In genomic region chr14:99881011-99881410, GRCh38 we compare ENCODE assay signal across 17 cellular contexts.
DNase-seq lines count a peak whose midpoint lies in the region; ATAC-seq and TF ChIP-seq lines count a peak whose summit lies in the region.
"Had no signal": no experiment of that assay in that cellular context is flagged by ENCODE, and none has a peak within 500 bp of the region (broad histone marks: within the 10 kb centered on the region; RNA-seq: fewer than 3 reads in every experiment).

No MANE protein-coding gene starts in this region.

- intact Hi-C loops in IMR-90 (cut with micrococcal nuclease): no loop called here

- no peak overlapping the region for H3K4ac ChIP-seq in IMR-90 (ENCODE audit: low read depth, low read length)

- H3K27me3 ChIP-seq in IMR-90 (ENCODE audit: control insufficient read depth, insufficient read depth, low read length): no peaks in the 10 kb centered on the region
- H3K27me3 ChIP-seq: body of pancreas, pancreas had no signal

- peak overlapping the region; percentile 10; the same call in 1 of the 2 replicates for H3K27ac ChIP-seq in IMR-90 (ENCODE audit: insufficient read depth, low read length)
- H3K27ac ChIP-seq: A549 had no signal

- H2BK20ac ChIP-seq in IMR-90 (ENCODE audit: low read depth, low read length): no peak overlapping the region

- no peak overlapping the region for H3K56ac ChIP-seq in IMR-90 (ENCODE audit: extremely low read depth, insufficient read depth, low read length)

- DNase-seq in AG08395 (ENCODE audit: low spot score) (peak; percentile 52), IMR-90 (peak; percentile 35), fibroblast of peridontal ligament (ENCODE audit: extremely low read depth) (peak; percentile 41), occipital lobe (lab: John Stamatoyannopoulos, UW) (peak; percentile 41), NCI-H2171 (lab: John Stamatoyannopoulos, UW) (no peak), NCI-H128 (lab: John Stamatoyannopoulos, UW; ENCODE audit: unreplicated experiment) (no peak), NCI-H2107 (lab: John Stamatoyannopoulos, UW) (no peak)
- DNase-seq: activated B cell treated with CpG ODN at 0.5 μM for 24 hours; activated effector memory CD4-positive, alpha-beta T cell treated with anti-CD3 and anti-CD28 coated beads, Interleukin-2, amount 50 U/mL, for 16 hours; body of pancreas; CD8-positive, alpha-beta T cell; NCI-H1436; pancreas; stimulated activated naive CD4-positive, alpha-beta T cell had no signal

- peaks cover 5% of the 10 kb centered on the region for H3K9me1 ChIP-seq in IMR-90 (ENCODE audit: insufficient read depth, low read length)

- no peak overlapping the region for H2BK120ac ChIP-seq in IMR-90 (ENCODE audit: low read depth, low read length)

- POLR2A ChIA-PET in IMR-90 (lab: Charles Lee; ENCODE audit: unreplicated experiment): no interaction called here

- no peaks in the 10 kb centered on the region for H3K9me3 ChIP-seq in IMR-90 (ENCODE audit: control insufficient read depth, insufficient read depth, low read length)
- H3K9me3 ChIP-seq: A549, body of pancreas, pancreas had no signal

- H3K4me2 ChIP-seq in IMR-90 (ENCODE audit: low read depth, low read length): no peak overlapping the region
- H3K4me2 ChIP-seq: A549 had no signal

- H3K4me3 ChIP-seq in IMR-90 (ENCODE audit: insufficient read depth, low read depth, low read length): no peak overlapping the region
- H3K4me3 ChIP-seq: A549, body of pancreas, GM12878, pancreas had no signal

- in situ Hi-C loops in IMR-90 (cut with MboI; ENCODE audit: low sequenced_read_pairs): loop anchor here (5.0 kb wide), 2 partner anchors 199 to 369 kb away; partner anchors contain the start of gene CYP46A1

- no peak overlapping the region; the same call in 1 of the 2 replicates for H3K18ac ChIP-seq in IMR-90 (ENCODE audit: low read depth, low read length)

- 100% methylated on average over 3 of the region's 11 CpGs; no CpG with 5 or more reads in 1 of the 2 experiments for WGBS in IMR-90 (ENCODE audit: extremely low coverage in 2 of 2, insufficient read length in 1 of 2), 2 experiments

- H3K9ac ChIP-seq in IMR-90 (ENCODE audit: low read depth, low read length): no peak overlapping the region

- no TSS peak for BruUV-seq in IMR-90 (replicated peaks; lab: Mats Ljungman, UMichigan)

- peaks cover 15% of the 10 kb centered on the region for H3K4me1 ChIP-seq in IMR-90 (ENCODE audit: control insufficient read depth, insufficient read depth, low read length)

- ATAC-seq in IMR-90 (ENCODE audit: low read depth) (no peak), HG02840 (IDR thresholded peaks at IDR 0.05; ENCODE audit: low FRiP score, unreplicated experiment) (no peak)
- ATAC-seq: A549; body of pancreas; CD8-positive, alpha-beta T cell; GM12878; pancreas had no signal

- no peak overlapping the region for H3K23ac ChIP-seq in IMR-90 (ENCODE audit: low read depth, low read length)

- no peak overlapping the region for H2BK15ac ChIP-seq in IMR-90 (ENCODE audit: low read depth, low read length)

- H3K36me3 ChIP-seq in IMR-90 (ENCODE audit: control insufficient read depth, insufficient read depth, low read length): 0 out of 2 replicates have a peak, but pooled peaks cover 2% of the 10 kb centered on the region
- H3K36me3 ChIP-seq: pancreas had no signal

- H3K14ac ChIP-seq in IMR-90 (replicated peaks; ENCODE audit: low read depth, low read length): no peak overlapping the region

- no peak for TF ChIP-seq POLR2A in IMR-90 (IDR thresholded peaks at IDR 0.05; ENCODE audit: low read depth, low read length)

- H4K20me1 ChIP-seq in IMR-90 (ENCODE audit: insufficient read depth, low read length): peaks cover 4% of the 10 kb centered on the region; the same call in 1 of the 2 replicates

- no peak for TF ChIP-seq RAD21 in IMR-90 (IDR thresholded peaks at IDR 0.05; ENCODE audit: low read length)

- H2BK5ac ChIP-seq in IMR-90 (ENCODE audit: low read depth, low read length, poor library complexity, severe bottlenecking): no peak overlapping the region

- H4K5ac ChIP-seq in IMR-90 (ENCODE audit: low read depth, low read length): no peak overlapping the region

- peaks cover 3 to 17% of the 10 kb centered on the region in 2 experiments; a peak in 3 of 4 replicates for H3K79me1 ChIP-seq in IMR-90 (ENCODE audit: low read depth in 1 of 2, low read length in 2 of 2)

- CTCF ChIA-PET in IMR-90 (lab: Yijun Ruan, JAX): no interaction called here

- no peak overlapping the region for H4K91ac ChIP-seq in IMR-90 (ENCODE audit: insufficient read depth, low read depth, low read length)

- H2AK9ac ChIP-seq in IMR-90 (replicated peaks; ENCODE audit: low read depth, low read length, poor library complexity): no peak overlapping the region

- no peak overlapping the region for H2AK5ac ChIP-seq in IMR-90 (ENCODE audit: low read depth, low read length)

- dilution Hi-C loops in IMR-90 (cut with HindIII; ENCODE audit: low sequenced_read_pairs, unreplicated experiment): no loop called here

- no peak overlapping the region for H2AFZ ChIP-seq in IMR-90 (replicated peaks; ENCODE audit: low read length, poor library complexity)

- no peak overlapping the region for H4K8ac ChIP-seq in IMR-90 (ENCODE audit: low read depth in 2 of 2, low read length in 2 of 2)

- TF ChIP-seq CTCF in IMR-90 (conservative IDR thresholded peaks at IDR 0.05; ENCODE audit: low read depth, low read length): no peak

TF ChIP-seq in IMR-90, 13 proteins besides CTCF, POLR2A, EP300 and RAD21:
- TF ChIP-seq ELK1 (IDR thresholded peaks at IDR 0.05; ENCODE audit: borderline replicate concordance, low read depth, low read length) (no peak), NFE2L2 (IDR thresholded peaks at IDR 0.05; ENCODE audit: low read depth, low read length) (no peak)
TF ChIP-seq in IMR-90: peak in this region for 0.

Comparison
In these comparisons a context has a peak if more than half of its experiments do, and no peak if none do; other contexts are left out.
1. DNase-seq: peak in AG08395 (single experiment), IMR-90 (single experiment), fibroblast of peridontal ligament (single experiment) and occipital lobe (single experiment); none in NCI-H2171 (single experiment), NCI-H128 (single experiment) and NCI-H2107 (single experiment).